Comparison of ENCODE assay signal across 11 cellular contexts in genomic region chr9:14027114-14027812, GRCh38.
DNase-seq lines count a peak whose midpoint lies in the region; ATAC-seq and TF ChIP-seq lines count a peak whose summit lies in the region.
"Had no signal": no experiment of that assay in that cellular context is flagged by ENCODE, and none has a peak within 500 bp of the region (broad histone marks: within the 10 kb centered on the region; RNA-seq: fewer than 3 reads in every experiment).

No MANE protein-coding gene starts in this region.

- POLR2A ChIA-PET in PC-3 (lab: Charles Lee; ENCODE audit: unreplicated experiment) = interaction anchor here (0.6 kb wide), 1 partner anchor 189 kb away, joined by 3 read pairs; no protein-coding TSS in a partner anchor

- no peak overlapping the region for H3K9ac ChIP-seq in PC-3 (ENCODE audit: low read length)

- peak overlapping the region; percentile 59 for H3K4me2 ChIP-seq in PC-3 (ENCODE audit: low read length)

- no TSS peak for BruUV-seq in PC-3 (replicated peaks; lab: Mats Ljungman, UMichigan)

- TF ChIP-seq CTCF in PC-3 (conservative IDR thresholded peaks at IDR 0.05; ENCODE audit: low read depth, low read length) = no peak
- TF ChIP-seq CTCF in prostate gland (IDR thresholded peaks at IDR 0.05) = no peak

- no peaks in the 10 kb centered on the region for H4K20me1 ChIP-seq in PC-3 (ENCODE audit: low read length)

- 7% methylated on average over 4 of the region's 4 CpGs for WGBS in prostate gland

- no peaks in the 10 kb centered on the region for H3K27me3 ChIP-seq in PC-3 (ENCODE audit: low read length)
- H3K27me3 ChIP-seq in prostate gland (replicated peaks; ENCODE audit: insufficient read depth) = no peaks in the 10 kb centered on the region

- H2AFZ ChIP-seq in PC-3 (ENCODE audit: low read length) = peak overlapping the region; percentile 57

- CTCF ChIA-PET in PC-3 (lab: Charles Lee) = interaction anchor here (0.6 kb wide), 1 partner anchor 380 kb away, joined by 7 read pairs; no protein-coding TSS in a partner anchor

- H3K4me1 ChIP-seq in PC-3 (ENCODE audit: insufficient read depth, low read length) (peaks cover 27% of the 10 kb centered on the region), prostate gland (replicated peaks) (peaks cover 11% of the 10 kb centered on the region)

- peak overlapping the region; percentile 25 for H3K27ac ChIP-seq in PC-3 (ENCODE audit: low read length)
- H3K27ac ChIP-seq in prostate gland = peak overlapping the region; percentile 72 to 80

- DNase-seq in DMS79 treated with DMSO at 0.1 percent for 48 hours (lab: John Stamatoyannopoulos, UW) (peak; percentile 80), PC-3 (peak; percentile 49), left cardiac atrium (peak; percentile 76), prostate gland (ENCODE audit: low spot score) (peak; percentile 79)
- DNase-seq in stimulated activated CD4-positive, alpha-beta T cell treated with anti-CD3 and anti-CD28 coated beads, Interleukin-4, amount 100 ng/mL, for 1 hour = no peak
- DNase-seq in stimulated activated CD8-positive, alpha-beta memory T cell treated with anti-CD3 and anti-CD28 coated beads, Interleukin-4, amount 100 ng/mL, for 48 hours = no peak
- DNase-seq: activated naive CD8-positive, alpha-beta T cell treated with anti-CD3 and anti-CD28 coated beads, Interleukin-2, amount 50 U/mL, for 24 hours; C1 segment of cervical spinal cord; stimulated activated CD4-positive, alpha-beta T cell treated with anti-CD3 and anti-CD28 coated beads, Interleukin-2, amount 100 ng/mL, for 24 hours had no signal

- intact Hi-C loops in PC-3 (cut with micrococcal nuclease) = no loop called here
- intact Hi-C loops in left cardiac atrium (cut with DNase I) = no loop called here
- intact Hi-C loops in prostate gland (cut with DNase I) = no loop called here

- H3K9me2 ChIP-seq in PC-3 (replicated peaks; ENCODE audit: low read length) = no peaks in the 10 kb centered on the region

- H3K4me3 ChIP-seq in PC-3 (ENCODE audit: low read length) (no peak overlapping the region), prostate gland (no peak overlapping the region)

- H3K9me3 ChIP-seq in PC-3 (ENCODE audit: low read length) (no peaks in the 10 kb centered on the region), prostate gland (no peaks in the 10 kb centered on the region)

- TF ChIP-seq POLR2A in prostate gland (IDR thresholded peaks at IDR 0.05) = no peak

- H3K79me2 ChIP-seq in PC-3 (ENCODE audit: low read length) = no peaks in the 10 kb centered on the region

- ATAC-seq in PC-3 (peak; percentile 60), left cardiac atrium (peak; percentile 71 to 84), GM18502 (IDR thresholded peaks at IDR 0.05; ENCODE audit: poor library complexity, unreplicated experiment) (no peak), HG02870 (IDR thresholded peaks at IDR 0.05; ENCODE audit: unreplicated experiment) (no peak)
- ATAC-seq: activated naive CD8-positive, alpha-beta T cell treated with anti-CD3 and anti-CD28 coated beads, Interleukin-2, amount 50 U/mL, for 24 hours had no signal

- H3F3A ChIP-seq in PC-3 (ENCODE audit: low read length, unreplicated experiment) = no peaks in the 10 kb centered on the region

- H3K36me3 ChIP-seq in PC-3 (ENCODE audit: low read depth, low read length) = no peaks in the 10 kb centered on the region
- no peaks in the 10 kb centered on the region for H3K36me3 ChIP-seq in prostate gland

Comparison
In these comparisons a context has a peak if more than half of its experiments do, and no peak if none do; other contexts are left out.
1. DNase-seq: peak in DMS79 treated with DMSO at 0.1 percent for 48 hours (single experiment), PC-3 (single experiment), left cardiac atrium (single experiment) and prostate gland (single experiment); none in stimulated activated CD4-positive, alpha-beta T cell treated with anti-CD3 and anti-CD28 coated beads, Interleukin-4, amount 100 ng/mL, for 1 hour (single experiment) and stimulated activated CD8-positive, alpha-beta memory T cell treated with anti-CD3 and anti-CD28 coated beads, Interleukin-4, amount 100 ng/mL, for 48 hours (single experiment).
2. ATAC-seq: peak in PC-3 (single experiment) and left cardiac atrium (2 of 2); none in GM18502 (single experiment) and HG02870 (single experiment).